1 cellular context compared by ENCODE assay signal in genomic region chr20:45842169-45842812, GRCh38.
A peak's percentile ranks its signal among the peaks of the same experiment; 100 is the strongest.
TF ChIP-seq lines count a peak whose summit lies in the region.

No MANE protein-coding gene starts in this region.

TF ChIP-seq in HepG2, 621 proteins besides CTCF, POLR2A, EP300 and RAD21:
- peak; percentile 2 for TF ChIP-seq AGO2 (optimal IDR thresholded peaks at IDR 0.05; ENCODE audit: low read depth, low read length)
- no peak for TF ChIP-seq IRF2 (CRISPR knock-in tag; IDR thresholded peaks at IDR 0.05)
- TF ChIP-seq HOXD1 (CRISPR knock-in tag; IDR thresholded peaks at IDR 0.05), result no peak
TF ChIP-seq in HepG2: peak in this region for 1.
